In genomic region chr5:682216-682615, GRCh38 we compare ENCODE assay signal across 8 cellular contexts. TPM values are rescaled to one million over a fixed set of nuclear protein-coding genes. Genes with fewer than 3 reads are reported as not detected.
A peak's percentile ranks its signal among the peaks of the same experiment; 100 is the strongest.
DNase-seq lines count a peak whose midpoint lies in the region; TF ChIP-seq lines count a peak whose summit lies in the region.
"Not testable (repeated sequence)": the region's sequence is repeated elsewhere in the genome, so short reads cannot be mapped to it uniquely, and the experiment has no call there.
"Had no signal": no experiment of that assay in that cellular context is flagged by ENCODE, and none has a peak within 500 bp of the region (broad histone marks: within the 10 kb centered on the region; RNA-seq: fewer than 3 reads in every experiment).

No MANE protein-coding gene starts in this region.

- H3K27me3 Mint-ChIP-seq in osteocyte (ENCODE audit: unreplicated experiment) = not testable (repeated sequence)

- TF ChIP-seq CTCF in dorsolateral prefrontal cortex (IDR thresholded peaks at IDR 0.05 in 54 of 56, conservative IDR thresholded peaks at IDR 0.05 in 2 of 56; ENCODE audit: low read depth in 1 of 56, partially characterized antibody in 56 of 56); osteocyte (IDR thresholded peaks at IDR 0.05): not testable (repeated sequence)

- peak overlapping the region in 30 of 59 donors; percentile 18 to 82 (median 57) for H3K27ac ChIP-seq in dorsolateral prefrontal cortex
- peak overlapping the region; percentile 18 for H3K27ac ChIP-seq in layer of hippocampus (ENCODE audit: low read depth, low read length)

- intact Hi-C loops in dorsolateral prefrontal cortex (cut with DNase I) (loop anchor here in 1 of 2 donors (5.0 kb wide), 1 partner anchor 95 kb away; no protein-coding TSS in a partner anchor), cardiac septum (cut with DNase I) (loop anchor here (10.0 kb wide), 1 partner anchor 93 kb away; no protein-coding TSS in a partner anchor)

- H3K4me3 Mint-ChIP-seq in osteocyte (ENCODE audit: unreplicated experiment) = not testable (repeated sequence)

- DNase-seq in SK-N-DZ (ENCODE audit: low spot score) = peak; percentile 72
- peak; percentile 28 for DNase-seq in activated effector memory CD4-positive, alpha-beta T cell treated with anti-CD3 and anti-CD28 coated beads, Interleukin-2, amount 50 U/mL, for 16 hours
- DNase-seq in dorsolateral prefrontal cortex = peak in 1 of 10 donors; percentile 22
- DNase-seq in cardiac septum (ENCODE audit: low spot score) = peak; percentile 53
- DNase-seq in osteocyte (ENCODE audit: extremely low spot score, unreplicated experiment) = peak; percentile 78
- peak; percentile 9 for DNase-seq in ureter (ENCODE audit: low spot score)

- not testable (repeated sequence) for H3K9me3 Mint-ChIP-seq in osteocyte (ENCODE audit: unreplicated experiment)

- H3K36me3 Mint-ChIP-seq in osteocyte (ENCODE audit: unreplicated experiment) = not testable (repeated sequence)

- not testable (repeated sequence) for H3K4me1 Mint-ChIP-seq in osteocyte (ENCODE audit: unreplicated experiment)

- H3K27ac Mint-ChIP-seq in osteocyte (ENCODE audit: unreplicated experiment) = not testable (repeated sequence)

- H3K27me3 ChIP-seq in dorsolateral prefrontal cortex; layer of hippocampus (ENCODE audit: control insufficient read depth, insufficient read depth, low read length): not testable (repeated sequence)

- H3K4me3 ChIP-seq in dorsolateral prefrontal cortex = not testable (repeated sequence)

RNA-seq across cellular contexts. Expression of gene TPPP, which starts 10.9 kb away (rescaled TPM):
- 4.3 and 5.3 TPM in 2 replicates for polyA plus RNA-seq in SK-N-DZ (2014; cell fraction: cytosol; rRNA removed)
- polyA plus RNA-seq in SK-N-DZ (2014; cell fraction: nucleus; rRNA removed) = 3.0 and 5.6 TPM in 2 replicates
- total RNA-seq in dorsolateral prefrontal cortex (100 to 1,000 TPM; 236 to 675 (median 361) TPM), cardiac septum (7.3 TPM), osteocyte (0.13 and 0.16 TPM in 2 replicates), ureter (7.5 TPM)
- total RNA-seq: B cell had no signal

Comparison
In these comparisons a context has a peak if more than half of its experiments do, and no peak if none do; other contexts are left out.
1. RNA of gene TPPP, which starts 10.9 kb away (total RNA-seq): 236 to 675 TPM in dorsolateral prefrontal cortex; 7.5 TPM in ureter (single experiment), 7.3 TPM in cardiac septum (single experiment) and 0.13 to 0.16 TPM in osteocyte; every median in the first group is over 10 times any median in the second.